In genomic region chr10:75643405-75643804, GRCh38 we compare ENCODE assay signal across 35 cellular contexts.
"Had no signal": no experiment of that assay in that cellular context is flagged by ENCODE, and none has a peak within 500 bp of the region (broad histone marks: within the 10 kb centered on the region; RNA-seq: fewer than 3 reads in every experiment).

No MANE protein-coding gene starts in this region.

- DNase-seq: Karpas-422, Kasumi-1, KG1, MG63, MM.1S, MV-4-11, NCI-H1048, NCI-H1092, NCI-H1092 treated with DMSO at 0.1 percent for 48 hours, NCI-H1105, NCI-H1105 treated with DMSO at 0.1 percent for 48 hours, NCI-H1417, NCI-H1417 treated with DMSO at 0.1 percent for 48 hours, NCI-H1436, NCI-H1436 treated with DMSO at 0.1 percent for 48 hours, NCI-H146, NCI-H1694, NCI-H1694 treated with DMSO at 0.1 percent for 48 hours, NCI-H187, NCI-H187 treated with DMSO at 0.1 percent for 48 hours, NCI-H1930, NCI-H2029, NCI-H2029 treated with DMSO at 0.1 percent for 48 hours, NCI-H2081, NCI-H2081 treated with DMSO at 0.1 percent for 48 hours, NCI-H2107, NCI-H2171, NCI-H2171 treated with DMSO at 0.1 percent for 48 hours, NCI-H2227 treated with DMSO at 0.1 percent for 48 hours, NCI-H226, NCI-H345, NCI-H446, NCI-H446 treated with DMSO at 0.1 percent for 48 hours, NCI-H510A had no signal

- H3K9me3 ChIP-seq: MG63 had no signal

- H3K27ac ChIP-seq: KMS-11 had no signal

- H3K4me3 ChIP-seq: MG63 had no signal

- H3K4me2 ChIP-seq: KMS-11 had no signal

- H3K36me3 ChIP-seq: MG63 had no signal

- H3K9ac ChIP-seq: KMS-11 had no signal
